In the genomic region with DNA sequence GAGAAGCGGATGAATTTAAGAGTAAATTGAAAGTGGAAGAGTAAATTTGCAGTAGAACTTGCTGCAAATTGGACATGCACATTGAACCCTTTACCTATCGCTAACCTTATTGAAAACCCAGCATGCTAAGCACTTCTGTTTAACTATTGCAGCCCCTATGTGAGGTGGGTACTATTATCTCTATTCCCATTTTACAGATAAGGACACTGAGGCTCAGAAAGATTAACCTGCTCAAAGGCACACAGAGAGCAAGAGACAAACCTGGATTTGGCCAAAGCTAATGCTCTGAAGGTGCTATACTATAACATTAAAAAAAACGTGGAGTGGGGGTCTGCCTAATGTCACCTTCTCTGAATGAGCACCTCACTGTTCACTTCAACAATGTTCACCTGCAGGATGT, we compare ENCODE assay signal across 2 cellular contexts.
A peak's percentile ranks its signal among the peaks of the same experiment; 100 is the strongest.
TF ChIP-seq lines count a peak whose summit lies in the region.

No MANE protein-coding gene starts in this region.

TF ChIP-seq in HepG2, 621 proteins besides CTCF, POLR2A, EP300 and RAD21:
- TF ChIP-seq ZNF75D (CRISPR knock-in tag; IDR thresholded peaks at IDR 0.05; ENCODE audit: borderline replicate concordance) (no peak), ZNF629 (CRISPR knock-in tag; conservative IDR thresholded peaks at IDR 0.05) (peak; percentile 86), ATF7 (IDR thresholded peaks at IDR 0.05) (no peak), ATF7 (CRISPR knock-in tag; IDR thresholded peaks at IDR 0.05) (no peak)
- TF ChIP-seq, protein P1, sequence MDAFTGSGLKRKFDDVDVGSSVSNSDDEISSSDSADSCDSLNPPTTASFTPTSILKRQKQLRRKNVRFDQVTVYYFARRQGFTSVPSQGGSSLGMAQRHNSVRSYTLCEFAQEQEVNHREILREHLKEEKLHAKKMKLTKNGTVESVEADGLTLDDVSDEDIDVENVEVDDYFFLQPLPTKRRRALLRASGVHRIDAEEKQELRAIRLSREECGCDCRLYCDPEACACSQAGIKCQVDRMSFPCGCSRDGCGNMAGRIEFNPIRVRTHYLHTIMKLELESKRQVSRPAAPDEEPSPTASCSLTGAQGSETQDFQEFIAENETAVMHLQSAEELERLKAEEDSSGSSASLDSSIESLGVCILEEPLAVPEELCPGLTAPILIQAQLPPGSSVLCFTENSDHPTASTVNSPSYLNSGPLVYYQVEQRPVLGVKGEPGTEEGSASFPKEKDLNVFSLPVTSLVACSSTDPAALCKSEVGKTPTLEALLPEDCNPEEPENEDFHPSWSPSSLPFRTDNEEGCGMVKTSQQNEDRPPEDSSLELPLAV (CRISPR knock-in tag; conservative IDR thresholded peaks at IDR 0.05; ENCODE audit: low read depth), result no peak

TF ChIP-seq in K562, 482 proteins besides CTCF, POLR2A, EP300 and RAD21:
- TF ChIP-seq, protein P2, sequence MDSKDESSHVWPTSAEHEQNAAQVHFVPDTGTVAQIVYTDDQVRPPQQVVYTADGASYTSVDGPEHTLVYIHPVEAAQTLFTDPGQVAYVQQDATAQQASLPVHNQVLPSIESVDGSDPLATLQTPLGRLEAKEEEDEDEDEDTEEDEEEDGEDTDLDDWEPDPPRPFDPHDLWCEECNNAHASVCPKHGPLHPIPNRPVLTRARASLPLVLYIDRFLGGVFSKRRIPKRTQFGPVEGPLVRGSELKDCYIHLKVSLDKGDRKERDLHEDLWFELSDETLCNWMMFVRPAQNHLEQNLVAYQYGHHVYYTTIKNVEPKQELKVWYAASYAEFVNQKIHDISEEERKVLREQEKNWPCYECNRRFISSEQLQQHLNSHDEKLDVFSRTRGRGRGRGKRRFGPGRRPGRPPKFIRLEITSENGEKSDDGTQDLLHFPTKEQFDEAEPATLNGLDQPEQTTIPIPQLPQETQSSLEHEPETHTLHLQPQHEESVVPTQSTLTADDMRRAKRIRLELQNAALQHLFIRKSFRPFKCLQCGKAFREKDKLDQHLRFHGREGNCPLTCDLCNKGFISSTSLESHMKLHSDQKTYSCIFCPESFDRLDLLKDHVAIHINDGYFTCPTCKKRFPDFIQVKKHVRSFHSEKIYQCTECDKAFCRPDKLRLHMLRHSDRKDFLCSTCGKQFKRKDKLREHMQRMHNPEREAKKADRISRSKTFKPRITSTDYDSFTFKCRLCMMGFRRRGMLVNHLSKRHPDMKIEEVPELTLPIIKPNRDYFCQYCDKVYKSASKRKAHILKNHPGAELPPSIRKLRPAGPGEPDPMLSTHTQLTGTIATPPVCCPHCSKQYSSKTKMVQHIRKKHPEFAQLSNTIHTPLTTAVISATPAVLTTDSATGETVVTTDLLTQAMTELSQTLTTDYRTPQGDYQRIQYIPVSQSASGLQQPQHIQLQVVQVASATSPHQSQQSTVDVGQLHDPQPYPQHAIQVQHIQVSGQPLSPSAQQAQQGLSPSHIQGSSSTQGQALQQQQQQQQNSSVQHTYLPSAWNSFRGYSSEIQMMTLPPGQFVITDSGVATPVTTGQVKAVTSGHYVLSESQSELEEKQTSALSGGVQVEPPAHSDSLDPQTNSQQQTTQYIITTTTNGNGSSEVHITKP (IDR thresholded peaks at IDR 0.05; ENCODE audit: partially characterized antibody), result no peak
- TF ChIP-seq RBM25 (IDR thresholded peaks at IDR 0.05; ENCODE audit: low read depth, low read length, severe bottlenecking) (peak; percentile 78), ARHGAP35 (IDR thresholded peaks at IDR 0.05; ENCODE audit: partially characterized antibody) (no peak), GTF2E2 (tag; IDR thresholded peaks at IDR 0.05) (no peak), TGIF2 (CRISPR knock-in tag; IDR thresholded peaks at IDR 0.05) (no peak)
